In genomic region chr5:40716000-40716399, GRCh38 we compare ENCODE assay signal across 11 cellular contexts. TPM values are rescaled to one million over a fixed set of nuclear protein-coding genes. Genes with fewer than 3 reads are reported as not detected.
DNase-seq lines count a peak whose midpoint lies in the region; ATAC-seq and TF ChIP-seq lines count a peak whose summit lies in the region.
"Had no signal": no experiment of that assay in that cellular context is flagged by ENCODE, and none has a peak within 500 bp of the region (broad histone marks: within the 10 kb centered on the region; RNA-seq: fewer than 3 reads in every experiment).

No MANE protein-coding gene starts in this region.

- POLR2A ChIA-PET in WTC11 (lab: Charles Lee), result no interaction called here

- no peaks in the 10 kb centered on the region for H3K36me3 ChIP-seq in BE2C

- no peaks in the 10 kb centered on the region for H3K4me1 ChIP-seq in BE2C

- H3K27me3 Mint-ChIP-seq in WTC11 (ENCODE audit: low read depth) (no peaks in the 10 kb centered on the region), mesothelial cell of epicardium (ENCODE audit: low read depth) (no peaks in the 10 kb centered on the region)
- H3K27me3 Mint-ChIP-seq: activated naive CD8-positive, alpha-beta T cell treated with anti-CD3 and anti-CD28 coated beads, Interleukin-2, amount 10 ng/mL, durations not matched to agents 7 days and 5 days had no signal

- peak; percentile 37 for TF ChIP-seq CTCF in BE2C (IDR thresholded peaks at IDR 0.05; ENCODE audit: low read depth, low read length)
- no peak for TF ChIP-seq CTCF in WTC11 (IDR thresholded peaks at IDR 0.05)
- TF ChIP-seq CTCF in mesothelial cell of epicardium (IDR thresholded peaks at IDR 0.05; ENCODE audit: unreplicated experiment), result no peak

- no peaks in the 10 kb centered on the region for H3K27me3 ChIP-seq in BE2C

- H3K36me3 Mint-ChIP-seq in WTC11 (peaks cover 16% of the 10 kb centered on the region), mesothelial cell of epicardium (peaks cover 48% of the 10 kb centered on the region)

- H3K9me3 Mint-ChIP-seq in WTC11, result peaks cover 27% of the 10 kb centered on the region
- H3K9me3 Mint-ChIP-seq in mesothelial cell of epicardium, result peaks cover 21% of the 10 kb centered on the region
- H3K9me3 Mint-ChIP-seq: stimulated activated effector memory CD8-positive, alpha-beta T cell treated with anti-CD3 and anti-CD28 coated beads, Interleukin-12 subunit alpha, Interleukin-12 subunit beta, amount 100 ng/mL, for 72 hours had no signal

- CTCF ChIA-PET in WTC11 (lab: Charles Lee), result no interaction called here

- H3K9me3 ChIP-seq in BE2C, result no peaks in the 10 kb centered on the region

- peak; percentile 52; the same call in 1 of the 2 replicates for ATAC-seq in WTC11
- ATAC-seq: stimulated activated effector memory CD8-positive, alpha-beta T cell treated with anti-CD3 and anti-CD28 coated beads, Interleukin-12 subunit alpha, Interleukin-12 subunit beta, amount 100 ng/mL, for 72 hours had no signal

- H3K4me3 Mint-ChIP-seq in WTC11 (no peak overlapping the region), mesothelial cell of epicardium (no peak overlapping the region)
- H3K4me3 Mint-ChIP-seq: activated naive CD8-positive, alpha-beta T cell treated with anti-CD3 and anti-CD28 coated beads, Interleukin-2, amount 10 ng/mL, durations not matched to agents 7 days and 5 days; stimulated activated effector memory CD8-positive, alpha-beta T cell treated with anti-CD3 and anti-CD28 coated beads, Interleukin-12 subunit alpha, Interleukin-12 subunit beta, amount 100 ng/mL, for 72 hours had no signal

- H3K27ac Mint-ChIP-seq in WTC11 (no peak overlapping the region), mesothelial cell of epicardium (no peak overlapping the region)
- H3K27ac Mint-ChIP-seq: activated naive CD8-positive, alpha-beta T cell treated with anti-CD3 and anti-CD28 coated beads, Interleukin-2, amount 10 ng/mL, durations not matched to agents 7 days and 5 days; stimulated activated effector memory CD8-positive, alpha-beta T cell treated with anti-CD3 and anti-CD28 coated beads, Interleukin-12 subunit alpha, Interleukin-12 subunit beta, amount 100 ng/mL, for 72 hours had no signal

- H3K4me1 Mint-ChIP-seq in WTC11, result no peaks in the 10 kb centered on the region
- H3K4me1 Mint-ChIP-seq in mesothelial cell of epicardium, result peaks cover 2% of the 10 kb centered on the region
- H3K4me1 Mint-ChIP-seq: stimulated activated effector memory CD8-positive, alpha-beta T cell treated with anti-CD3 and anti-CD28 coated beads, Interleukin-12 subunit alpha, Interleukin-12 subunit beta, amount 100 ng/mL, for 72 hours had no signal

- DNase-seq in BE2C (no peak), HT-29 (ENCODE audit: low spot score) (peak; percentile 45), WTC11 (ENCODE audit: low spot score) (no peak), inferior parietal cortex (ENCODE audit: extremely low spot score) (peak; percentile 57), kidney glomerular epithelial cell (lab: John Stamatoyannopoulos, UW) (no peak), NCI-H2107 treated with DMSO at 0.1 percent for 48 hours (lab: John Stamatoyannopoulos, UW; ENCODE audit: unreplicated experiment) (no peak), mesothelial cell of epicardium (ENCODE audit: low spot score in 2 of 2, unreplicated experiment in 2 of 2) (no peak)
- no peak for DNase-seq in stimulated activated CD4-positive, alpha-beta T cell treated with anti-CD3 and anti-CD28 coated beads, Interleukin-15, amount 100 ng/mL, for 24 hours
- DNase-seq: activated naive CD8-positive, alpha-beta T cell treated with anti-CD3 and anti-CD28 coated beads, Interleukin-2, amount 10 ng/mL, durations not matched to agents 7 days and 5 days; EL had no signal

- H3K4me3 ChIP-seq in BE2C (ENCODE audit: low read depth, low read length), result no peak overlapping the region

TF ChIP-seq in WTC11, 78 proteins besides CTCF, POLR2A, EP300 and RAD21 (continues in another document):
- TF ChIP-seq ZNF532 (CRISPR knock-in tag; IDR thresholded peaks at IDR 0.05; ENCODE audit: borderline replicate concordance) (no peak), MXD4 (CRISPR knock-in tag; IDR thresholded peaks at IDR 0.05; ENCODE audit: borderline replicate concordance) (no peak), ZNF263 (CRISPR knock-in tag; IDR thresholded peaks at IDR 0.05; ENCODE audit: low read depth) (no peak), GTF2I (CRISPR knock-in tag; conservative IDR thresholded peaks at IDR 0.05) (no peak), E2F5 (CRISPR knock-in tag; IDR thresholded peaks at IDR 0.05) (no peak), ZNF512 (CRISPR knock-in tag; IDR thresholded peaks at IDR 0.05; ENCODE audit: borderline replicate concordance) (no peak), ZNF423 (CRISPR knock-in tag; IDR thresholded peaks at IDR 0.05) (no peak), IRF1 (CRISPR knock-in tag; IDR thresholded peaks at IDR 0.05) (no peak), USF1 (CRISPR knock-in tag; IDR thresholded peaks at IDR 0.05) (no peak)

RNA-seq across cellular contexts. Expression of gene PTGER4, which starts 36.3 kb away (rescaled TPM):
- not detected for polyA plus RNA-seq in BE2C (2012; ENCODE audit: insufficient read depth, insufficient read length, low read depth)
- 0.42 and 3.6 TPM in 2 replicates for total RNA-seq in HT-29 (2014; rRNA removed; shearing (Covaris generic))
- total RNA-seq in WTC11 (2021) (0.92 to 3.1 TPM (median 0.96 TPM) in 3 replicates), mesothelial cell of epicardium (40.0 to 48.1 TPM (median 42.0 TPM) in 3 replicates)

RNA-seq across cellular contexts. Expression of gene TTC33, which starts 39.8 kb away (rescaled TPM):
- 8.9 TPM for polyA plus RNA-seq in BE2C (2012; ENCODE audit: insufficient read depth, insufficient read length, low read depth)
- 3.0 and 3.5 TPM in 2 replicates for total RNA-seq in HT-29 (2014; rRNA removed; shearing (Covaris generic))
- total RNA-seq in WTC11 (2021), result 9.2 to 10.7 TPM (median 10.6 TPM) in 3 replicates
- total RNA-seq in mesothelial cell of epicardium, result 20.1 to 22.7 TPM (median 21.1 TPM) in 3 replicates

Comparison
In these comparisons a context has a peak if more than half of its experiments do, and no peak if none do; other contexts are left out.
1. DNase-seq: peak in HT-29 (single experiment) and inferior parietal cortex (single experiment); none in BE2C (single experiment), WTC11 (single experiment), kidney glomerular epithelial cell (single experiment), NCI-H2107 treated with DMSO at 0.1 percent for 48 hours (single experiment), mesothelial cell of epicardium (0 of 2) and stimulated activated CD4-positive, alpha-beta T cell treated with anti-CD3 and anti-CD28 coated beads, Interleukin-15, amount 100 ng/mL, for 24 hours (single experiment).